ENCODE assay signal across 1 cellular context in genomic region chr19:44642375-44642774, GRCh38.
TF ChIP-seq lines count a peak whose summit lies in the region.

No MANE protein-coding gene starts in this region.

TF ChIP-seq in K562, 482 proteins besides CTCF, POLR2A, EP300 and RAD21 (continued from another document and continues in another):
- TF ChIP-seq FOXO4 (CRISPR knock-in tag; IDR thresholded peaks at IDR 0.05): no peak
- TF ChIP-seq HINFP (tag; conservative IDR thresholded peaks at IDR 0.05; ENCODE audit: low read depth): no peak
- TF ChIP-seq NFYB (IDR thresholded peaks at IDR 0.05; ENCODE audit: extremely low read depth, insufficient read length): no peak
- TF ChIP-seq CHD7 (IDR thresholded peaks at IDR 0.05; ENCODE audit: low read depth, low read length): no peak
- TF ChIP-seq MITF (IDR thresholded peaks at IDR 0.05): no peak
- TF ChIP-seq DPF2 (IDR thresholded peaks at IDR 0.05): peak; percentile 70
- no peak for TF ChIP-seq BRF2 (IDR thresholded peaks at IDR 0.05; ENCODE audit: borderline replicate concordance, insufficient read depth, insufficient read length)
- TF ChIP-seq ZNF785 (CRISPR knock-in tag; IDR thresholded peaks at IDR 0.05): no peak
- TF ChIP-seq ETS1 (conservative IDR thresholded peaks at IDR 0.05; ENCODE audit: control insufficient read depth, low read depth, low read length): no peak
- TF ChIP-seq BACH1 (tag; IDR thresholded peaks at IDR 0.05): no peak
- TF ChIP-seq DLX4 (CRISPR knock-in tag; IDR thresholded peaks at IDR 0.05): no peak
- TF ChIP-seq BRD4 (IDR thresholded peaks at IDR 0.05): no peak
- TF ChIP-seq WHSC1 (IDR thresholded peaks at IDR 0.05; ENCODE audit: low read length): no peak
- TF ChIP-seq TOE1 (IDR thresholded peaks at IDR 0.05; ENCODE audit: borderline replicate concordance): no peak
- TF ChIP-seq TOE1 (CRISPR knock-in tag; IDR thresholded peaks at IDR 0.05; ENCODE audit: borderline replicate concordance, low read depth): no peak
- TF ChIP-seq SRF (CRISPR knock-in tag; IDR thresholded peaks at IDR 0.05): no peak
- no peak for TF ChIP-seq FUS (optimal IDR thresholded peaks at IDR 0.05; ENCODE audit: low read depth, low read length)
- no peak for TF ChIP-seq FOXJ2 (tag; IDR thresholded peaks at IDR 0.05)
- no peak for TF ChIP-seq XRCC4 (IDR thresholded peaks at IDR 0.05; ENCODE audit: extremely low read depth, insufficient read depth, insufficient read length)
- peak; percentile 50 for TF ChIP-seq BCOR (IDR thresholded peaks at IDR 0.05)
- TF ChIP-seq ZNF583 (CRISPR knock-in tag; IDR thresholded peaks at IDR 0.05): no peak
- no peak for TF ChIP-seq ATF3 (IDR thresholded peaks at IDR 0.05)
- TF ChIP-seq ATF3 (CRISPR knock-in tag; conservative IDR thresholded peaks at IDR 0.05): no peak
- no peak for TF ChIP-seq RBM25 (IDR thresholded peaks at IDR 0.05; ENCODE audit: low read depth, low read length, severe bottlenecking)
- no peak for TF ChIP-seq E2F4 (CRISPR knock-in tag; IDR thresholded peaks at IDR 0.05; ENCODE audit: low read depth)
- TF ChIP-seq MAFK (IDR thresholded peaks at IDR 0.05; ENCODE audit: low read length): no peak
- no peak for TF ChIP-seq CREBBP (IDR thresholded peaks at IDR 0.05; ENCODE audit: low read depth, low read length)
- TF ChIP-seq ETV1 (tag; conservative IDR thresholded peaks at IDR 0.05; ENCODE audit: low read depth): no peak
- no peak for TF ChIP-seq MYBL2 (IDR thresholded peaks at IDR 0.05; ENCODE audit: low read depth)
- TF ChIP-seq MYBL2 (CRISPR knock-in tag; IDR thresholded peaks at IDR 0.05; ENCODE audit: borderline replicate concordance): no peak
- no peak for TF ChIP-seq ZNF518B (CRISPR knock-in tag; IDR thresholded peaks at IDR 0.05)
